In the genomic region with DNA sequence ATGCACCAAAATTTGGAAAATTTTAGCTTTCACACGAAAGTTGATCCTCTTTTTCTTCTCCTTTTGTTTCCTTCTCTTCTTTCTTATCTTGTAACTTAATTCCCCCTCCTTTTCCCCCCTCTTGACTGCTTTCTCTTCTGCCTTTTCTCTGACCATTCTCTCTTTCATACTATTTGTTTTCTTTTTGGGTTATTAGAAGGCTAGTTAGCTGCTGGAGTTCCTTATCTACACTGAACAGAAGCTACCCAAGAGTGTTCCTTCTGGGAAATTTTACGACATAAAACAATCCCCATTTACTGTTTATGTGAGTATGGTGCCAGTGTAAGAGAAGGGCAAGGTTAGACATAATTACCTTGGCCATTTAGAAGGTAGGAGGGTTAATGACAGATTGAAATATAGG, we compare ENCODE assay signal across 23 cellular contexts.
"Had no signal": no experiment of that assay in that cellular context is flagged by ENCODE, and none has a peak within 500 bp of the region (broad histone marks: within the 10 kb centered on the region; RNA-seq: fewer than 3 reads in every experiment).

No MANE protein-coding gene starts in this region.

- H3K27ac Mint-ChIP-seq: activated CD4-positive, alpha-beta T cell treated with anti-CD3 and anti-CD28 coated beads for 36 hours; activated naive CD4-positive, alpha-beta T cell treated with anti-CD3 and anti-CD28 coated beads, Interleukin-2, amount 50 U/mL, for 72 hours; activated T-cell treated with anti-CD3 and anti-CD28 coated beads, Interleukin-2, amount 50 U/mL, for 72 hours; naive thymus-derived CD8-positive, alpha-beta T cell; stimulated activated naive B cell treated with anti-CD40 and anti-IgM and Interleukin-4, amounts not matched to agents 10 μg/mL and 1 μg/mL and 100 μg/mL, for 72 hours; T-helper 2 cell treated with Interferon-gamma antibody and Interleukin-4, amounts not matched to agents 5 μg/mL and 100 μg/mL, for 36 hours had no signal

- H3K36me3 Mint-ChIP-seq: naive thymus-derived CD8-positive, alpha-beta T cell; stimulated activated naive B cell treated with anti-CD40 and anti-IgM and Interleukin-4, amounts not matched to agents 10 μg/mL and 1 μg/mL and 100 μg/mL, for 72 hours had no signal

- H3K4me3 Mint-ChIP-seq: activated CD4-positive, alpha-beta T cell treated with anti-CD3 and anti-CD28 coated beads for 36 hours; activated T-cell treated with anti-CD3 and anti-CD28 coated beads, Interleukin-2, amount 50 U/mL, for 72 hours; naive thymus-derived CD8-positive, alpha-beta T cell; stimulated activated naive B cell treated with anti-CD40 and anti-IgM and Interleukin-4, amounts not matched to agents 10 μg/mL and 1 μg/mL and 100 μg/mL, for 72 hours; T-helper 2 cell treated with Interferon-gamma antibody and Interleukin-4, amounts not matched to agents 5 μg/mL and 100 μg/mL, for 36 hours had no signal

- H3K4me1 ChIP-seq: colonic mucosa, upper lobe of right lung had no signal

- DNase-seq: activated CD4-positive, alpha-beta T cell treated with anti-CD3 and anti-CD28 coated beads for 36 hours; activated CD4-positive, alpha-beta T cell treated with anti-CD3 and anti-CD28 coated beads, Interleukin-2, amount 50 U/mL, for 4 hours; activated CD4-positive, CD25-positive, alpha-beta regulatory T cell; activated naive CD4-positive, alpha-beta T cell; activated T-cell treated with anti-CD3 and anti-CD28 coated beads for 4 hours; activated T-cell treated with anti-CD3 and anti-CD28 coated beads, Interleukin-2, amount 50 U/mL, for 72 hours; cerebellar nuclear complex; colonic mucosa; dorsolateral prefrontal cortex; effector memory CD4-positive, alpha-beta T cell; head of caudate nucleus; hippocampal formation; midbrain; naive thymus-derived CD8-positive, alpha-beta T cell; right cardiac atrium; stimulated activated CD4-positive, alpha-beta T cell treated with anti-CD3 and anti-CD28 coated beads, Interleukin-15, amount 100 ng/mL, for 24 hours; stimulated activated CD4-positive, alpha-beta T cell treated with anti-CD3 and anti-CD28 coated beads, Interleukin-2, amount 100 ng/mL, for 24 hours; stimulated activated naive B cell treated with anti-CD40 and anti-IgM and Interleukin-4, amounts not matched to agents 10 μg/mL and 1 μg/mL and 100 μg/mL, for 72 hours; stomach; tibial artery; upper lobe of right lung had no signal

- H3K9me3 ChIP-seq: colonic mucosa, stomach, tibial artery, upper lobe of right lung had no signal

- H3K27ac ChIP-seq: colonic mucosa, stomach, tibial artery, upper lobe of right lung had no signal

- ATAC-seq: activated CD4-positive, alpha-beta T cell treated with anti-CD3 and anti-CD28 coated beads for 36 hours; activated naive CD4-positive, alpha-beta T cell treated with anti-CD3 and anti-CD28 coated beads, Interleukin-2, amount 50 U/mL, for 72 hours; activated T-cell treated with anti-CD3 and anti-CD28 coated beads, Interleukin-2, amount 50 U/mL, for 72 hours; naive thymus-derived CD8-positive, alpha-beta T cell; right cardiac atrium; stimulated activated naive B cell treated with anti-CD40 and anti-IgM and Interleukin-4, amounts not matched to agents 10 μg/mL and 1 μg/mL and 100 μg/mL, for 72 hours; upper lobe of right lung had no signal

- H3K27me3 ChIP-seq: dorsolateral prefrontal cortex, tibial artery had no signal

- H3K36me3 ChIP-seq: colonic mucosa, stomach, tibial artery, upper lobe of right lung had no signal

- H3K4me1 Mint-ChIP-seq: naive thymus-derived CD8-positive, alpha-beta T cell had no signal

- H3K9me3 Mint-ChIP-seq: activated naive CD4-positive, alpha-beta T cell treated with anti-CD3 and anti-CD28 coated beads, Interleukin-2, amount 50 U/mL, for 72 hours; stimulated activated naive B cell treated with anti-CD40 and anti-IgM and Interleukin-4, amounts not matched to agents 10 μg/mL and 1 μg/mL and 100 μg/mL, for 72 hours; T-helper 2 cell treated with Interferon-gamma antibody and Interleukin-4, amounts not matched to agents 5 μg/mL and 100 μg/mL, for 36 hours had no signal

- H3K4me3 ChIP-seq: colonic mucosa, stomach, tibial artery, upper lobe of right lung had no signal
